Comparison of ENCODE assay signal across 1 cellular context in genomic region chr11:61129608-61130523, GRCh38.
TF ChIP-seq lines count a peak whose summit lies in the region.

No MANE protein-coding gene starts in this region.

TF ChIP-seq in H1, 55 proteins besides CTCF, POLR2A, EP300 and RAD21 (continued from another document):
- TF ChIP-seq ASH2L (IDR thresholded peaks at IDR 0.05; ENCODE audit: low read length) (peak; percentile 51), CREB1 (IDR thresholded peaks at IDR 0.05) (peak; percentile 48), JUN (IDR thresholded peaks at IDR 0.05; ENCODE audit: low read depth, low read length) (no peak), PHF8 (conservative IDR thresholded peaks at IDR 0.05; ENCODE audit: low read depth, low read length) (no peak), CHD2 (IDR thresholded peaks at IDR 0.05; ENCODE audit: low read length) (0 out of 2 replicates have a peak, but pooled peaks have one; percentile 25), POLR2AphosphoS5 (IDR thresholded peaks at IDR 0.05; ENCODE audit: low read depth, low read length) (peak; percentile 56; the same call in 1 of the 2 replicates), ATF2 (IDR thresholded peaks at IDR 0.05; ENCODE audit: low read length) (no peak)
